Comparison of ENCODE assay signal across 1 cellular context in genomic region chr11:124778281-124778680, GRCh38.
TF ChIP-seq lines count a peak whose summit lies in the region.

No MANE protein-coding gene starts in this region.

TF ChIP-seq in HepG2, 621 proteins besides CTCF, POLR2A, EP300 and RAD21:
- peak; percentile 17 for TF ChIP-seq STAG1 (CRISPR knock-in tag; IDR thresholded peaks at IDR 0.05)
- TF ChIP-seq ZNF331 (CRISPR knock-in tag; IDR thresholded peaks at IDR 0.05): no peak
TF ChIP-seq in HepG2: peak in this region for 1.
